Comparison of ENCODE assay signal across 21 cellular contexts in genomic region chr7:102326156-102326914, GRCh38. TPM values are rescaled to one million over a fixed set of nuclear protein-coding genes. Genes with fewer than 3 reads are reported as not detected.
"Had no signal": no experiment of that assay in that cellular context is flagged by ENCODE, and none has a peak within 500 bp of the region (broad histone marks: within the 10 kb centered on the region; RNA-seq: fewer than 3 reads in every experiment).

No MANE protein-coding gene starts in this region.

- H3K4me2 ChIP-seq: neural progenitor cell had no signal

- H3K9ac ChIP-seq: neural progenitor cell had no signal

- H3K27me3 ChIP-seq: ovary had no signal

- DNase-seq: activated CD4-positive, alpha-beta T cell treated with anti-CD3 and anti-CD28 coated beads for 1 hour; activated CD4-positive, alpha-beta T cell treated with anti-CD3 and anti-CD28 coated beads, Interleukin-2, amount 50 U/mL, for 4 hours; activated gamma-delta T cell treated with Interleukin-2 at 50 U/mL for 16 hours; effector memory CD8-positive, alpha-beta T cell; esophagus squamous epithelium; mesenchymal stem cell; mucosa of descending colon; naive B cell; ovary; psoas muscle; right cardiac atrium; T-helper 17 cell; transverse colon; WERI-Rb-1 had no signal

- H3K27ac ChIP-seq: esophagus squamous epithelium, neural progenitor cell, ovary, psoas muscle, transverse colon, WERI-Rb-1 had no signal

- ATAC-seq: effector memory CD8-positive, alpha-beta T cell; mucosa of descending colon; psoas muscle; right cardiac atrium; T-helper 17 cell had no signal

- H3K4me1 ChIP-seq: neural progenitor cell, psoas muscle, transverse colon had no signal

- H3K4me3 Mint-ChIP-seq: activated naive CD8-positive, alpha-beta T cell; naive B cell; neural progenitor cell; stimulated activated naive CD8-positive, alpha-beta T cell treated with anti-CD3 and anti-CD28 coated beads, Interleukin-15, Interleukin-2, amounts not matched to agents 100 ng/mL and 50 ng/mL, for 24 hours; T-helper 17 cell had no signal

- H3K36me3 ChIP-seq: esophagus squamous epithelium, neural progenitor cell, ovary, transverse colon had no signal

- H3K27me3 Mint-ChIP-seq: naive B cell; stimulated activated naive CD8-positive, alpha-beta T cell treated with anti-CD3 and anti-CD28 coated beads, Interleukin-15, Interleukin-2, amounts not matched to agents 100 ng/mL and 50 ng/mL, for 24 hours had no signal

- H3K27ac Mint-ChIP-seq: activated naive CD8-positive, alpha-beta T cell; effector memory CD8-positive, alpha-beta T cell; neural progenitor cell; stimulated activated naive CD8-positive, alpha-beta T cell treated with anti-CD3 and anti-CD28 coated beads, Interleukin-15, Interleukin-2, amounts not matched to agents 100 ng/mL and 50 ng/mL, for 24 hours; T-helper 17 cell had no signal

- H3K9me3 ChIP-seq: esophagus squamous epithelium, mucosa of descending colon, ovary, psoas muscle, transverse colon had no signal

- H3K4me3 ChIP-seq: esophagus squamous epithelium, mucosa of descending colon, neural progenitor cell, ovary, psoas muscle, transverse colon had no signal

- H2AFZ ChIP-seq: neural progenitor cell had no signal

- H3K9me3 Mint-ChIP-seq: effector memory CD8-positive, alpha-beta T cell; naive B cell; neural progenitor cell; stimulated activated naive CD8-positive, alpha-beta T cell treated with anti-CD3 and anti-CD28 coated beads, Interleukin-15, Interleukin-2, amounts not matched to agents 100 ng/mL and 50 ng/mL, for 24 hours had no signal

- H3K36me3 Mint-ChIP-seq: activated naive CD8-positive, alpha-beta T cell had no signal

RNA-seq across cellular contexts. Expression of gene SPDYE6, which starts 29.9 kb away (rescaled TPM):
- total RNA-seq: chondrocyte, dermis microvascular lymphatic vessel endothelial cell, esophagus squamous epithelium, lower leg skin, mucosa of descending colon, ovary, psoas muscle, right cardiac atrium, skeletal muscle tissue, T-helper 17 cell, transverse colon had no signal
